In the genomic region with DNA sequence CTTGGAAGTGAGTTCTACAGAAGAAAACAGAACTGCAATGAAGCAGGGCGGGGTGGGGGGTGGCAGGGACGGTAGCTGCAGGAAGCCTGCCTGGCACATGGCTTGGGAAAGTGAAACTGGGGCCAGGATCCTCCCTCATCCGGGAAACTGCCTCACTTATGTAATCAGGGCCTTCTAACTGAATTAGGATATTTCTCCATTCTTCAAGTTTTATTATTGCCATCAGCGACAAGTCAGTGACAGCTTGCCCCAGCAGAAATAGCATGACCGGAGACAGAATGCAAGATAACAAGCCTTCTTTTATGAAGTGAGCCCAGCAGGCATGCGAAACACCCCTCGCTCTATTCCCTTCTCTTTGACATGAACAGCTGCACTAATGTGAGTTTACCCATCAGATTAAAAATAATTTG, we compare ENCODE assay signal across 1 cellular context.
TF ChIP-seq lines count a peak whose summit lies in the region.

No MANE protein-coding gene starts in this region.

TF ChIP-seq in SK-N-SH, 30 proteins besides CTCF, POLR2A, EP300 and RAD21 (continued from another document):
- TF ChIP-seq, protein P1, sequence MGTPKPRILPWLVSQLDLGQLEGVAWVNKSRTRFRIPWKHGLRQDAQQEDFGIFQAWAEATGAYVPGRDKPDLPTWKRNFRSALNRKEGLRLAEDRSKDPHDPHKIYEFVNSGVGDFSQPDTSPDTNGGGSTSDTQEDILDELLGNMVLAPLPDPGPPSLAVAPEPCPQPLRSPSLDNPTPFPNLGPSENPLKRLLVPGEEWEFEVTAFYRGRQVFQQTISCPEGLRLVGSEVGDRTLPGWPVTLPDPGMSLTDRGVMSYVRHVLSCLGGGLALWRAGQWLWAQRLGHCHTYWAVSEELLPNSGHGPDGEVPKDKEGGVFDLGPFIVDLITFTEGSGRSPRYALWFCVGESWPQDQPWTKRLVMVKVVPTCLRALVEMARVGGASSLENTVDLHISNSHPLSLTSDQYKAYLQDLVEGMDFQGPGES (IDR thresholded peaks at IDR 0.05; ENCODE audit: low read depth, low read length), result no peak
- no peak for TF ChIP-seq FOXM1 (IDR thresholded peaks at IDR 0.05; ENCODE audit: low read depth)
